ENCODE assay signal across 11 cellular contexts in the genomic region with DNA sequence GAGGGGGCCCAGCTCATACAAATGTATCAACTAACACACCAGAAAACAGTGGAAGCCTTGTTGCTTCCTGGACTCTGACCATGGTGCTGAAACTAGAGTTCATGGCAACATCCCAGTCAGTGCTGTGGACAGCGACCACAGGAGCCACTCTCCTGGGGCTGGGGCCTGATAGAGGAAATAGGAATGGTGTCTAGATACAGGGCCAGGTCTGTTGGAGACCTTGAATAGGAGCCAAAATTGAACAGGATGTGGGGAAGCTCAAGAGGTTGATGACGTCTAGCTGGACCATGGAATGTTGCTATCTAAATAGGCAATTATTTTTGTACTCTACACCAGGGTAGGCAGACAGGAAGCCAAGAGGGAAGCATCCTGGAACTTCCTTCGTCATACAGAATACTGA. TPM values are rescaled to one million over a fixed set of nuclear protein-coding genes. Genes with fewer than 3 reads are reported as not detected.
DNase-seq lines count a peak whose midpoint lies in the region; ATAC-seq and TF ChIP-seq lines count a peak whose summit lies in the region.
"Had no signal": no experiment of that assay in that cellular context is flagged by ENCODE, and none has a peak within 500 bp of the region (broad histone marks: within the 10 kb centered on the region; RNA-seq: fewer than 3 reads in every experiment).

No MANE protein-coding gene starts in this region.

- H3K4me3 ChIP-seq in body of pancreas = no peak overlapping the region
- H3K4me3 ChIP-seq in tibial nerve = no peak overlapping the region

- no peak for TF ChIP-seq POLR2A in erythroblast (IDR thresholded peaks at IDR 0.05; ENCODE audit: low read length)
- no peak for TF ChIP-seq POLR2A in body of pancreas (IDR thresholded peaks at IDR 0.05)
- no peak for TF ChIP-seq POLR2A in tibial nerve (IDR thresholded peaks at IDR 0.05)

- TF ChIP-seq EP300 in tibial nerve (IDR thresholded peaks at IDR 0.05) = no peak

- no peaks in the 10 kb centered on the region for H3K9me3 ChIP-seq in body of pancreas
- H3K9me3 ChIP-seq in tibial nerve = no peaks in the 10 kb centered on the region

- intact Hi-C loops in body of pancreas (cut with DNase I) = no loop called here

- 16 to 38% methylated on average over 3 of the region's 3 CpGs for WGBS in body of pancreas, 2 donors
- WGBS in tibial nerve, 2 donors = 30 to 38% methylated on average over 3 of the region's 3 CpGs

- no peaks in the 10 kb centered on the region for H3K4me1 ChIP-seq in body of pancreas
- no peaks in the 10 kb centered on the region for H3K4me1 ChIP-seq in tibial nerve

- H3K27me3 ChIP-seq in body of pancreas = no peaks in the 10 kb centered on the region
- no peaks in the 10 kb centered on the region for H3K27me3 ChIP-seq in tibial nerve

- TF ChIP-seq CTCF in body of pancreas (IDR thresholded peaks at IDR 0.05) = no peak
- TF ChIP-seq CTCF in tibial nerve (IDR thresholded peaks at IDR 0.05) = no peak

- H3K36me3 ChIP-seq in body of pancreas (replicated peaks in 1 of 2; ENCODE audit: insufficient read depth in 1 of 2, low read depth in 2 of 2) (no peaks in the 10 kb centered on the region), tibial nerve (no peaks in the 10 kb centered on the region)

- H3K27ac ChIP-seq in body of pancreas = no peak overlapping the region
- H3K27ac ChIP-seq in tibial nerve = no peak overlapping the region

- ATAC-seq in body of pancreas = no peak

- peak; percentile 10 for DNase-seq in Ammon's horn (ENCODE audit: low spot score)
- peak; percentile 7 for DNase-seq in HPDE6-E6E7 (ENCODE audit: extremely low spot score)
- peak; percentile 6 to 8 for DNase-seq in erythroblast (lab: John Stamatoyannopoulos, UW)
- no peak for DNase-seq in NCI-H187 (lab: John Stamatoyannopoulos, UW)
- DNase-seq in body of pancreas = no peak
- DNase-seq in tibial nerve (ENCODE audit: low spot score in 2 of 2) = no peak
- no peak for DNase-seq in AG08395 (ENCODE audit: low spot score)
- DNase-seq: DMS 273 treated with DMSO at 0.1 percent for 48 hours; stimulated activated naive CD4-positive, alpha-beta T cell had no signal

TF ChIP-seq in PFSK-1, 5 proteins besides CTCF, POLR2A, EP300 and RAD21:
- TF ChIP-seq TAF1 (IDR thresholded peaks at IDR 0.05; ENCODE audit: borderline replicate concordance, insufficient read depth, low read length) = no peak
- TF ChIP-seq, protein P1, sequence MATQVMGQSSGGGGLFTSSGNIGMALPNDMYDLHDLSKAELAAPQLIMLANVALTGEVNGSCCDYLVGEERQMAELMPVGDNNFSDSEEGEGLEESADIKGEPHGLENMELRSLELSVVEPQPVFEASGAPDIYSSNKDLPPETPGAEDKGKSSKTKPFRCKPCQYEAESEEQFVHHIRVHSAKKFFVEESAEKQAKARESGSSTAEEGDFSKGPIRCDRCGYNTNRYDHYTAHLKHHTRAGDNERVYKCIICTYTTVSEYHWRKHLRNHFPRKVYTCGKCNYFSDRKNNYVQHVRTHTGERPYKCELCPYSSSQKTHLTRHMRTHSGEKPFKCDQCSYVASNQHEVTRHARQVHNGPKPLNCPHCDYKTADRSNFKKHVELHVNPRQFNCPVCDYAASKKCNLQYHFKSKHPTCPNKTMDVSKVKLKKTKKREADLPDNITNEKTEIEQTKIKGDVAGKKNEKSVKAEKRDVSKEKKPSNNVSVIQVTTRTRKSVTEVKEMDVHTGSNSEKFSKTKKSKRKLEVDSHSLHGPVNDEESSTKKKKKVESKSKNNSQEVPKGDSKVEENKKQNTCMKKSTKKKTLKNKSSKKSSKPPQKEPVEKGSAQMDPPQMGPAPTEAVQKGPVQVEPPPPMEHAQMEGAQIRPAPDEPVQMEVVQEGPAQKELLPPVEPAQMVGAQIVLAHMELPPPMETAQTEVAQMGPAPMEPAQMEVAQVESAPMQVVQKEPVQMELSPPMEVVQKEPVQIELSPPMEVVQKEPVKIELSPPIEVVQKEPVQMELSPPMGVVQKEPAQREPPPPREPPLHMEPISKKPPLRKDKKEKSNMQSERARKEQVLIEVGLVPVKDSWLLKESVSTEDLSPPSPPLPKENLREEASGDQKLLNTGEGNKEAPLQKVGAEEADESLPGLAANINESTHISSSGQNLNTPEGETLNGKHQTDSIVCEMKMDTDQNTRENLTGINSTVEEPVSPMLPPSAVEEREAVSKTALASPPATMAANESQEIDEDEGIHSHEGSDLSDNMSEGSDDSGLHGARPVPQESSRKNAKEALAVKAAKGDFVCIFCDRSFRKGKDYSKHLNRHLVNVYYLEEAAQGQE (IDR thresholded peaks at IDR 0.05; ENCODE audit: insufficient read depth in 1 of 2, low read depth in 2 of 2, low read length in 2 of 2) = peak; percentile 86 to 98

RNA-seq across cellular contexts. Expression of a gene that starts 21.8 kb away (rescaled TPM):
- polyA plus RNA-seq in PFSK-1 (2012; ENCODE audit: insufficient read length, low read depth) = not detected
- total RNA-seq in body of pancreas (1 to 10 TPM in 1 of 2 donors, under 1 TPM in 1; 0.99 to 1.0 TPM), tibial nerve (1 to 10 TPM; 1.1 to 5.1 (median 2.4) TPM)
- total RNA-seq: kidney epithelial cell had no signal

RNA-seq across cellular contexts. Expression of a gene that starts 39.7 kb away (rescaled TPM):
- polyA plus RNA-seq in PFSK-1 (2012; ENCODE audit: insufficient read length, low read depth) = not detected
- not detected for total RNA-seq in body of pancreas
- total RNA-seq in tibial nerve = not detected
- total RNA-seq: kidney epithelial cell had no signal

RNA-seq across cellular contexts. Expression of a gene that starts 53.8 kb away (rescaled TPM):
- not detected for polyA plus RNA-seq in PFSK-1 (2012; ENCODE audit: insufficient read length, low read depth)
- not detected for total RNA-seq in body of pancreas
- not detected for total RNA-seq in tibial nerve
- total RNA-seq: kidney epithelial cell had no signal

RNA-seq across cellular contexts. Expression of a gene that starts 54.3 kb away (rescaled TPM):
- not detected for polyA plus RNA-seq in PFSK-1 (2012; ENCODE audit: insufficient read length, low read depth)
- total RNA-seq in body of pancreas (under 1 TPM; 0.33 to 0.52 TPM), tibial nerve (10 to 100 TPM in 1 of 4 donors, 1 to 10 TPM in 2, under 1 TPM in 1; 0.59 to 15.3 (median 3.4) TPM)
- total RNA-seq: kidney epithelial cell had no signal

Comparison
In these comparisons a context has a peak if more than half of its experiments do, and no peak if none do; other contexts are left out.
1. DNase-seq: peak in Ammon's horn (single experiment), HPDE6-E6E7 (single experiment) and erythroblast (2 of 2); none in NCI-H187 (0 of 2), body of pancreas (0 of 4), tibial nerve (0 of 2) and AG08395 (single experiment).